8 cellular contexts compared by ENCODE assay signal in the genomic region with DNA sequence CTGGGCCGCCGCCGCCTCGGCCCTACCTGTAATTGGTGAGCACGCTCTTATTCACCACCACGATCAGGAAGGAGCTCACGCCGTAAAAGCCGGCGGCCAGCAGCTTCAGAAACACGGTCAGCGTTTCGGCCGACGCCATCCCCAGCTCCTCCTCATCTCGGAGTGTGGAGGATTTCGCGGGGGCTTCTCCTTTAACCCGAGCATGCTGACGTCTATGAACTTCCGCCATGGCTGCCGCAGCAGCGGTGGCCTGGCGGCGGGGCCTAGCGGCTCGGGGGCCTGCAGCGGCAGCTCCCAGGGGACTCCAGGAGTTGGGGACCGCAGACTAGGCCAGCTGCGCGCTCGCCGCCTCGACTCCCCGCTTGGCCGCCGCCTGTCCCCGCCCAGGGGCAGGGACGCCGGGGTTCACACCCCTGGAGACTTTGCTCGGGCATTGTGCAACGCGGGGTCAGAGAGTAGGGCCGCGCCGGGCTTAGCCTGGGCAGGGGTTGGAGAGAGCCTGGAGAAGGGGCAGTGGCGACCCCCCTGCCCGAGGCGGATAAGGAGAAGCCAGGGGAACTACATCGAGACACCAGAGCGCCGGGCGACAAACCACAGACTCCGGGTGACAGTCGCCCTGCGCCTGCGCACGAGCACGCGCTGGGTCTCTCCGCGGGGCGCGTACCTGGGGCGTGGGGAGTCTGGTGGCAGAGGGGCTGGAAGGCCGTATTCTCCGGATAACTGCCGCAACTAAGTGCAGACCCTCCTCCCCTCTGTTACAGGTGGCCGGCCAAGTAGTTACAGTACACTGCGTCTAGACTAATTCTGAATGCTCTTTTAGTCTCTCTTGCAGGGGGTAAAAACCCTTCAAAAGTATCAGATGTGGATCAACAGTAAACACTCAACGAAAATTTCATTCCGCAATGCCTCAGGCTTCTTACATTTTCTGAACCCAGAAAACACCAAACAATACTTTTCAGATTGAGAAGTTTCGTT. TPM values are rescaled to one million over a fixed set of nuclear protein-coding genes. Genes with fewer than 3 reads are reported as not detected.
DNase-seq lines count a peak whose midpoint lies in the region; ATAC-seq and TF ChIP-seq lines count a peak whose summit lies in the region.

A gene (minus strand): TSS at position 364 of the 975 bp plus-strand sequence. CDS start 135 bp downstream, at position 229.

- H3K4me3 ChIP-seq in right atrium auricular region: peak within 1 kb of the TSS; percentile 82
- peak within 1 kb of the TSS; percentile 67 to 74 for H3K4me3 ChIP-seq in uterus

- H3K4me3 Mint-ChIP-seq in T-helper 1 cell treated with Interleukin-12 subunit alpha and Interleukin-12 subunit beta and Interleukin-4 antibody, amounts not matched to agents 30 μg/mL and 1 μg/mL, for 36 hours: peak within 1 kb of the TSS; percentile 93

- peak; percentile 70 to 93 (median 93) for DNase-seq in NCI-H1417 (lab: John Stamatoyannopoulos, UW)
- DNase-seq in amniotic epithelial cell (ENCODE audit: low read depth): peak; percentile 58
- DNase-seq in right atrium auricular region (ENCODE audit: low spot score): peak; percentile 76
- peak; percentile 88 for DNase-seq in putamen (ENCODE audit: low spot score)
- peak; percentile 61 to 71 for DNase-seq in uterus

- peaks cover 12% of the 10 kb centered on the region for H3K27me3 Mint-ChIP-seq in T-helper 1 cell treated with Interleukin-12 subunit alpha and Interleukin-12 subunit beta and Interleukin-4 antibody, amounts not matched to agents 30 μg/mL and 1 μg/mL, for 36 hours (ENCODE audit: low read depth)

- H3K27ac ChIP-seq in right atrium auricular region (peak within 1 kb of the TSS; percentile 94 to 97), uterus (peak within 1 kb of the TSS; percentile 94 to 97)

- H3K4me1 ChIP-seq in right atrium auricular region: peaks cover 0 to 9% of the 10 kb centered on the region in 2 donors
- no peaks in the 10 kb centered on the region for H3K4me1 ChIP-seq in uterus

- H3K9me3 ChIP-seq in right atrium auricular region (no peaks in the 10 kb centered on the region), uterus (no peaks in the 10 kb centered on the region)

- no peak for TF ChIP-seq CTCF in right atrium auricular region (IDR thresholded peaks at IDR 0.05)
- no peak for TF ChIP-seq CTCF in uterus (IDR thresholded peaks at IDR 0.05)

- intact Hi-C loops in uterus (cut with DNase I; ENCODE audit: low total_unique reads): no loop called here

- no peaks in the 10 kb centered on the region for H3K9me3 Mint-ChIP-seq in T-helper 1 cell treated with Interleukin-12 subunit alpha and Interleukin-12 subunit beta and Interleukin-4 antibody, amounts not matched to agents 30 μg/mL and 1 μg/mL, for 36 hours

- H3K36me3 ChIP-seq in right atrium auricular region (peaks cover 12% of the 10 kb centered on the region), uterus (no peaks in the 10 kb centered on the region)

- ATAC-seq in HG02798 (IDR thresholded peaks at IDR 0.05; ENCODE audit: poor library complexity, unreplicated experiment): peak; percentile 88

- TF ChIP-seq POLR2A in GM15510 (IDR thresholded peaks at IDR 0.05; ENCODE audit: borderline replicate concordance, extremely low read depth, insufficient read length) (peak; percentile 41), uterus (IDR thresholded peaks at IDR 0.05) (peak in 1 of 2 donors; percentile 59)

- H3K36me3 Mint-ChIP-seq in T-helper 1 cell treated with Interleukin-12 subunit alpha and Interleukin-12 subunit beta and Interleukin-4 antibody, amounts not matched to agents 30 μg/mL and 1 μg/mL, for 36 hours (ENCODE audit: low read depth): peaks cover 19% of the 10 kb centered on the region

- H3K4me1 Mint-ChIP-seq in T-helper 1 cell treated with Interleukin-12 subunit alpha and Interleukin-12 subunit beta and Interleukin-4 antibody, amounts not matched to agents 30 μg/mL and 1 μg/mL, for 36 hours (ENCODE audit: low read depth): peaks cover 32% of the 10 kb centered on the region

- peak within 1 kb of the TSS; percentile 92 for H3K27ac Mint-ChIP-seq in T-helper 1 cell treated with Interleukin-12 subunit alpha and Interleukin-12 subunit beta and Interleukin-4 antibody, amounts not matched to agents 30 μg/mL and 1 μg/mL, for 36 hours

- H3K27me3 ChIP-seq in right atrium auricular region (no peaks in the 10 kb centered on the region), uterus (no peaks in the 10 kb centered on the region)

RNA-seq across cellular contexts. Expression of the gene that starts here (rescaled TPM):
- total RNA-seq in right atrium auricular region: 1 to 10 TPM; 3.3 to 4.9 TPM
- 10 to 100 TPM in 2 of 4 donors, 1 to 10 TPM in 2; 5.0 to 21.8 (median 8.8) TPM for total RNA-seq in uterus

Comparison
In these comparisons a context has a peak if more than half of its experiments do, and no peak if none do; other contexts are left out.
1. Peak in every context shown above with its lines: DNase-seq, ATAC-seq, H3K4me3 ChIP-seq and H3K27ac ChIP-seq.